Comparison of ENCODE assay signal across 8 cellular contexts in genomic region chr4:123856689-123857545, GRCh38.
DNase-seq lines count a peak whose midpoint lies in the region; TF ChIP-seq lines count a peak whose summit lies in the region.

No MANE protein-coding gene starts in this region.

- H3K27ac ChIP-seq in subcutaneous abdominal adipose tissue (ENCODE audit: low read depth, low read length) = peak overlapping the region; percentile 11

- peak overlapping the region in 3 of 5 donors; percentile 19 to 46 (median 40) for H3K9ac ChIP-seq in subcutaneous abdominal adipose tissue (ENCODE audit: low read length in 5 of 5)

- in situ Hi-C loops in astrocyte of the cerebellum (cut with HindIII; ENCODE audit: low sequenced_read_pairs) = no loop called here

- H3K4me1 ChIP-seq in subcutaneous abdominal adipose tissue (ENCODE audit: control insufficient read depth in 5 of 5, insufficient read depth in 5 of 5, low read length in 5 of 5) = peaks cover 0 to 20% (median 10%) of the 10 kb centered on the region in 5 donors

- TF ChIP-seq CTCF in astrocyte of the cerebellum (IDR thresholded peaks at IDR 0.05; ENCODE audit: low read depth, low read length, missing control alignments) = peak; percentile 40

- H3K4me3 ChIP-seq in astrocyte of the cerebellum (ENCODE audit: low read depth, low read length) (no peak overlapping the region), subcutaneous abdominal adipose tissue (ENCODE audit: low read depth in 1 of 5, low read length in 5 of 5) (peak overlapping the region in 4 of 5 donors; percentile 22 to 63 (median 36))

- DNase-seq in Kasumi-1 (lab: John Stamatoyannopoulos, UW) (peak; percentile 64 to 67), astrocyte of the cerebellum (ENCODE audit: low read depth) (no peak), inferior parietal cortex (ENCODE audit: extremely low spot score) (peak; percentile 9), CD1c-positive myeloid dendritic cell (ENCODE audit: extremely low spot score) (no peak), GDM1 (lab: John Stamatoyannopoulos, UW) (no peak)
- no peak for DNase-seq in activated CD8-positive, alpha-beta memory T cell treated with anti-CD3 and anti-CD28 coated beads, Interleukin-2, amount 50 U/mL, for 4 hours
- DNase-seq in stimulated activated CD4-positive, alpha-beta T cell treated with anti-CD3 and anti-CD28 coated beads, Interleukin-2, amount 100 ng/mL, for 24 hours = no peak

- no peaks in the 10 kb centered on the region for H3K9me3 ChIP-seq in subcutaneous abdominal adipose tissue (ENCODE audit: control insufficient read depth in 5 of 5, low read length in 5 of 5)

- no peaks in the 10 kb centered on the region for H3K36me3 ChIP-seq in subcutaneous abdominal adipose tissue (ENCODE audit: control insufficient read depth in 5 of 5, insufficient read depth in 5 of 5, low read length in 5 of 5)

- no peaks in the 10 kb centered on the region for H3K27me3 ChIP-seq in subcutaneous abdominal adipose tissue (ENCODE audit: control insufficient read depth in 5 of 5, insufficient read depth in 4 of 5, low read length in 5 of 5)

Comparison
In these comparisons a context has a peak if more than half of its experiments do, and no peak if none do; other contexts are left out.
1. DNase-seq: peak in Kasumi-1 (2 of 2) and inferior parietal cortex (single experiment); none in astrocyte of the cerebellum (single experiment), CD1c-positive myeloid dendritic cell (single experiment), GDM1 (single experiment), activated CD8-positive, alpha-beta memory T cell treated with anti-CD3 and anti-CD28 coated beads, Interleukin-2, amount 50 U/mL, for 4 hours (single experiment) and stimulated activated CD4-positive, alpha-beta T cell treated with anti-CD3 and anti-CD28 coated beads, Interleukin-2, amount 100 ng/mL, for 24 hours (0 of 2).